In the genomic region with DNA sequence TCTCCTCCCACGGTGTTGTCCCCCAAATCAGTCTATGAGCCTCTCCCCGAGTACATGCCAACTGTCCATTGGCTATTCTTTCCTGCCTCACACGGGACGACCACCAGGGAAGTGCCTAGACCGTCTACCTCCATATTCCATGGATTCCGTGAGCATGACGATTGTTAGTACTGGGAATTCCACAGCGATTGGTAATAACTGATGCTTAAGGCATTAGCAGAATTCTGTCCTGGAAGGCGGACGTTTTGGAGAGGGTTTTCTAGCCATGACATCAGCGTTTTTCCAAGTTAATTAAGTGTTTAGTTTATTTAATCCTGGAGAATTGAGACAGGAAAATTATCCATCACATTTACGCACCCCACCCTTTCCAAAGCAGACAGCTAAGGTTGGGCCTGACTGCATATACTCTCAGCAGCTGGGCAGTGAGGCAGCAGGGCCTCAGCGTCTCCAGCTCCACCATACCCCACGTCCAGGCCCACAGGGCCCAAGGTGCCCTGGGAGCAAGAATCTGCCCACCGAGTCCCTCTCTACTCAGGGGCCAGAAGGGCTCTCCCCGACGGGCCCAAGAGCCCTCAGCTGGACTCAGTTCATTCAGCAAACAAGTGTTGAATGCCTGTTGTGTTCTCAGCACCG, we compare ENCODE assay signal across 16 cellular contexts.
DNase-seq lines count a peak whose midpoint lies in the region; ATAC-seq and TF ChIP-seq lines count a peak whose summit lies in the region.
"Had no signal": no experiment of that assay in that cellular context is flagged by ENCODE, and none has a peak within 500 bp of the region (broad histone marks: within the 10 kb centered on the region; RNA-seq: fewer than 3 reads in every experiment).

No MANE protein-coding gene starts in this region.

- H2BK5ac ChIP-seq in mesenchymal stem cell (ENCODE audit: low read depth, low read length, poor library complexity, severe bottlenecking) = peak overlapping the region; percentile 93

- WGBS in mesenchymal stem cell = 19% methylated on average over 15 of the region's 18 CpGs
- 90 to 94% (median 92%) methylated on average over 16 to 18 of the region's 18 CpGs for WGBS in adrenal gland, 4 donors

- H3K36me3 Mint-ChIP-seq in chondrocyte (ENCODE audit: low read depth) = peaks cover 17% of the 10 kb centered on the region
- H3K36me3 Mint-ChIP-seq: memory B cell had no signal

- peak overlapping the region; percentile 71 for H4K91ac ChIP-seq in mesenchymal stem cell (ENCODE audit: low read length)

- intact Hi-C loops in adrenal gland (cut with DNase I) = loop anchor here in 1 of 2 donors (10.0 kb wide), 1 partner anchor 163 kb away; no protein-coding TSS in a partner anchor

- H3K14ac ChIP-seq in mesenchymal stem cell (ENCODE audit: low read length in 2 of 2) = no peak overlapping the region

- TF ChIP-seq POLR2A in adrenal gland (IDR thresholded peaks at IDR 0.05) = no peak

- H3K4me3 Mint-ChIP-seq in chondrocyte (ENCODE audit: unreplicated experiment) = no peak overlapping the region
- H3K4me3 Mint-ChIP-seq: effector memory CD8-positive, alpha-beta T cell; memory B cell had no signal

- H3K36me3 ChIP-seq in mesenchymal stem cell (ENCODE audit: control insufficient read depth in 1 of 2, insufficient read depth in 2 of 2, low read depth in 1 of 2, low read length in 2 of 2) = peaks cover under 1 to 8% of the 10 kb centered on the region in 2 experiments
- peaks cover 0 to 4% of the 10 kb centered on the region in 2 donors for H3K36me3 ChIP-seq in adrenal gland (replicated peaks in 1 of 2)
- H3K36me3 ChIP-seq: ovary, transverse colon had no signal

- peak overlapping the region; percentile 97 for H3K27ac ChIP-seq in mesenchymal stem cell (ENCODE audit: low read length, poor library complexity, severe bottlenecking)
- no peak overlapping the region for H3K27ac ChIP-seq in adrenal gland
- H3K27ac ChIP-seq: ovary, VCaP had no signal

- H3K27me3 ChIP-seq in mesenchymal stem cell (ENCODE audit: control insufficient read depth in 1 of 2, insufficient read depth in 1 of 2, low read length in 2 of 2) (no peaks in the 10 kb centered on the region), adrenal gland (no peaks in the 10 kb centered on the region)
- H3K27me3 ChIP-seq: ovary, transverse colon had no signal

- no peak for ATAC-seq in left lobe of liver
- ATAC-seq: effector memory CD8-positive, alpha-beta T cell had no signal

- no peaks in the 10 kb centered on the region for H3K9me3 ChIP-seq in mesenchymal stem cell (ENCODE audit: control insufficient read depth, low read length)
- H3K9me3 ChIP-seq in adrenal gland (replicated peaks in 1 of 3) = no peaks in the 10 kb centered on the region
- H3K9me3 ChIP-seq: A549, ovary, transverse colon had no signal

- H3K4me1 ChIP-seq in mesenchymal stem cell (ENCODE audit: control insufficient read depth, insufficient read depth, low read depth, low read length) (peaks cover 38% of the 10 kb centered on the region), adrenal gland (replicated peaks in 1 of 2) (peaks cover 0 to 13% of the 10 kb centered on the region in 2 donors)

- H3K9ac ChIP-seq in mesenchymal stem cell (ENCODE audit: low read length) = no peak overlapping the region

- no peak overlapping the region for H3K23ac ChIP-seq in mesenchymal stem cell (ENCODE audit: low read length in 2 of 2)

- peak overlapping the region; percentile 88 for H4K8ac ChIP-seq in mesenchymal stem cell (ENCODE audit: low read length)

- H3K79me1 ChIP-seq in mesenchymal stem cell (replicated peaks; ENCODE audit: low read length, poor library complexity, severe bottlenecking) = no peaks in the 10 kb centered on the region

- H3K27me3 Mint-ChIP-seq in chondrocyte (ENCODE audit: low read depth) = no peaks in the 10 kb centered on the region

- H3K4me3 ChIP-seq in mesenchymal stem cell (ENCODE audit: insufficient read depth in 1 of 2, low read depth in 1 of 2, low read length in 2 of 2) (no peak overlapping the region), adrenal gland (no peak overlapping the region)
- H3K4me3 ChIP-seq: A549, ovary, transverse colon had no signal

- no peaks in the 10 kb centered on the region for H3K9me3 Mint-ChIP-seq in chondrocyte (ENCODE audit: low read depth)
- H3K9me3 Mint-ChIP-seq: effector memory CD8-positive, alpha-beta T cell; memory B cell had no signal

- H2AK5ac ChIP-seq in mesenchymal stem cell (ENCODE audit: low read length, severe bottlenecking) = peak overlapping the region; percentile 96

- no peak overlapping the region for H2BK15ac ChIP-seq in mesenchymal stem cell (ENCODE audit: low read depth, poor library complexity, severe bottlenecking)

- H3K18ac ChIP-seq in mesenchymal stem cell (ENCODE audit: low read depth in 1 of 2, low read length in 2 of 2) = peak overlapping the region; percentile 63 to 64

- peak; percentile 94 for DNase-seq in A172 (ENCODE audit: low spot score)
- peak; percentile 37 for DNase-seq in HT1080 (ENCODE audit: low read depth)
- DNase-seq in chondrocyte (ENCODE audit: low spot score) = peak; percentile 77
- DNase-seq in mesenchymal stem cell = peak; percentile 90
- no peak for DNase-seq in adrenal gland
- DNase-seq in left lobe of liver (ENCODE audit: low spot score) = no peak
- no peak for DNase-seq in DMS153 (lab: John Stamatoyannopoulos, UW)
- no peak for DNase-seq in NCI-H446 (lab: John Stamatoyannopoulos, UW)
- DNase-seq: anterior cingulate cortex; effector memory CD8-positive, alpha-beta T cell; hypothalamus; ovary; transverse colon had no signal

- H3K4me2 ChIP-seq in mesenchymal stem cell (ENCODE audit: low read length, poor library complexity, severe bottlenecking) = no peak overlapping the region
- H3K4me2 ChIP-seq: A549 had no signal

- peaks cover 64% of the 10 kb centered on the region for H3K4me1 Mint-ChIP-seq in chondrocyte (ENCODE audit: low read depth)
- H3K4me1 Mint-ChIP-seq: memory B cell had no signal

- H3K4ac ChIP-seq in mesenchymal stem cell (ENCODE audit: low read depth in 1 of 2, low read length in 2 of 2) = peak overlapping the region; percentile 41 to 47

- H2BK12ac ChIP-seq in mesenchymal stem cell (ENCODE audit: low read length in 2 of 2) = peak overlapping the region in 1 of 2 experiments; percentile 61

- peak overlapping the region; percentile 65 for H2BK120ac ChIP-seq in mesenchymal stem cell (ENCODE audit: low read depth, low read length)

- H3K27ac Mint-ChIP-seq in chondrocyte (ENCODE audit: unreplicated experiment) = peak overlapping the region; percentile 99
- H3K27ac Mint-ChIP-seq: effector memory CD8-positive, alpha-beta T cell; memory B cell had no signal

- H2AFZ ChIP-seq in mesenchymal stem cell (ENCODE audit: low read depth, low read length) = no peak overlapping the region

- TF ChIP-seq CTCF in chondrocyte (IDR thresholded peaks at IDR 0.05) = peak; percentile 40
- TF ChIP-seq CTCF in adrenal gland (IDR thresholded peaks at IDR 0.05) = no peak

Comparison
In these comparisons a context has a peak if more than half of its experiments do, and no peak if none do; other contexts are left out.
1. DNase-seq: peak in A172 (single experiment), HT1080 (single experiment), chondrocyte (single experiment) and mesenchymal stem cell (single experiment); none in adrenal gland (0 of 7), left lobe of liver (single experiment), DMS153 (single experiment) and NCI-H446 (0 of 2).